ENCODE assay signal across 18 cellular contexts in the genomic region with DNA sequence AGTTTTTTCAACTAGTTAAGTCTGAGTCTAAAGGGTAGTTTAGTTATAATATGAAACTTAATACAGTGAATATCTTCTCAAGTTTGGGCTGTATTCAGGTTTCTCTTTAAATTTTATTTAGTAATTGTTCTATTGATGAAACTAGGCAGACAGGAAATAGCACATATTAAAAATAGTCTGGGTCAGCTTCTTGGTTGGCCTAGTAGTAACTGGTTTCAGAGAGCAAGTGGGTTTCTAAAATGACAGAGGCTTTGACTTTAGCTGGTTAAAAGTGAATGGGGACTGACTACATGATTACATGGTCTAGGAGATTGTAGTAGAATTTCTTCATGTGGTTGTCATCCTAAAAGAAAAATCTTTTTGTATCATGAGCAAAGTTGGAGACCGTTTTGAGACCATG. TPM values are rescaled to one million over a fixed set of nuclear protein-coding genes. Genes with fewer than 3 reads are reported as not detected.
DNase-seq lines count a peak whose midpoint lies in the region; ATAC-seq and TF ChIP-seq lines count a peak whose summit lies in the region.
"Had no signal": no experiment of that assay in that cellular context is flagged by ENCODE, and none has a peak within 500 bp of the region (broad histone marks: within the 10 kb centered on the region; RNA-seq: fewer than 3 reads in every experiment).

No MANE protein-coding gene starts in this region.

- H3K14ac ChIP-seq in mesenchymal stem cell (ENCODE audit: low read length in 2 of 2), result no peak overlapping the region

- H3K36me3 ChIP-seq in RWPE2 (ENCODE audit: low read depth), result peaks cover 66% of the 10 kb centered on the region
- H3K36me3 ChIP-seq in mesenchymal stem cell (ENCODE audit: control insufficient read depth in 1 of 2, insufficient read depth in 2 of 2, low read depth in 1 of 2, low read length in 2 of 2), result peaks cover 5 to 33% of the 10 kb centered on the region in 2 experiments

- H2BK12ac ChIP-seq in mesenchymal stem cell (ENCODE audit: low read length in 2 of 2), result no peak overlapping the region

- H3K4me3 ChIP-seq in RWPE2 (ENCODE audit: severe bottlenecking), result no peak overlapping the region
- H3K4me3 ChIP-seq in mesenchymal stem cell (ENCODE audit: insufficient read depth in 1 of 2, low read depth in 1 of 2, low read length in 2 of 2), result no peak overlapping the region
- H3K4me3 ChIP-seq: transverse colon had no signal

- peaks cover 28% of the 10 kb centered on the region for H3K36me3 Mint-ChIP-seq in type B pancreatic cell

- DNase-seq in GM10266 (ENCODE audit: extremely low spot score), result peak; percentile 40
- DNase-seq in RWPE2 (ENCODE audit: low spot score), result no peak
- no peak for DNase-seq in mesenchymal stem cell
- no peak for DNase-seq in SK-N-DZ (ENCODE audit: low spot score)
- DNase-seq in type B pancreatic cell (ENCODE audit: extremely low spot score, unreplicated experiment), result no peak
- no peak for DNase-seq in NCI-H187 treated with DMSO at 0.1 percent for 48 hours (lab: John Stamatoyannopoulos, UW)
- DNase-seq in RWPE1 (ENCODE audit: low spot score), result no peak
- DNase-seq: activated CD4-positive, alpha-beta T cell treated with anti-CD3 and anti-CD28 coated beads, Interleukin-2, amount 50 U/mL, for 4 hours; activated T-cell treated with anti-CD3 and anti-CD28 coated beads, Interleukin-2, amount 50 U/mL, for 48 hours; amniotic stem cell; C1 segment of cervical spinal cord; islet precursor cell; NCI-H1694; right cardiac atrium; stimulated activated CD4-positive, alpha-beta T cell treated with anti-CD3 and anti-CD28 coated beads, Interleukin-2, amount 100 ng/mL, for 24 hours; transverse colon had no signal

- peak; percentile 54 for ATAC-seq in GM19324 (IDR thresholded peaks at IDR 0.05; ENCODE audit: low FRiP score, unreplicated experiment)
- no peak for ATAC-seq in RWPE2 (ENCODE audit: low read depth)
- ATAC-seq: right cardiac atrium had no signal

- no peak overlapping the region for H3K18ac ChIP-seq in mesenchymal stem cell (ENCODE audit: low read depth in 1 of 2, low read length in 2 of 2)

- peak overlapping the region; percentile 14 for H3K9ac ChIP-seq in mesenchymal stem cell (ENCODE audit: low read length)

- no peak overlapping the region for H3K27ac Mint-ChIP-seq in type B pancreatic cell

- no peak overlapping the region for H3K4me2 ChIP-seq in mesenchymal stem cell (ENCODE audit: low read length, poor library complexity, severe bottlenecking)

- no peak overlapping the region for H4K91ac ChIP-seq in mesenchymal stem cell (ENCODE audit: low read length)

- H2BK120ac ChIP-seq in mesenchymal stem cell (ENCODE audit: low read depth, low read length), result no peak overlapping the region

- no peak overlapping the region for H3K23ac ChIP-seq in mesenchymal stem cell (ENCODE audit: low read length in 2 of 2)

- H2AK5ac ChIP-seq in mesenchymal stem cell (ENCODE audit: low read length, severe bottlenecking), result no peak overlapping the region

- H3K9me3 ChIP-seq in RWPE2 (ENCODE audit: severe bottlenecking) (no peaks in the 10 kb centered on the region), mesenchymal stem cell (ENCODE audit: control insufficient read depth, low read length) (no peaks in the 10 kb centered on the region)
- H3K9me3 ChIP-seq: transverse colon had no signal

- no peak overlapping the region for H3K4ac ChIP-seq in mesenchymal stem cell (ENCODE audit: low read depth in 1 of 2, low read length in 2 of 2)

- CTCF ChIA-PET in RWPE1 (lab: Yijun Ruan, JAX), result interaction anchor here (0.9 kb wide), 1 partner anchor 52 kb away, joined by 3 read pairs; no protein-coding TSS in a partner anchor

- H3K9me3 Mint-ChIP-seq in type B pancreatic cell, result no peaks in the 10 kb centered on the region

- peaks cover 9% of the 10 kb centered on the region for H3K4me1 Mint-ChIP-seq in type B pancreatic cell (ENCODE audit: unreplicated experiment)

- peaks cover 6% of the 10 kb centered on the region for H3K79me1 ChIP-seq in mesenchymal stem cell (replicated peaks; ENCODE audit: low read length, poor library complexity, severe bottlenecking)

- no CpG with 5 or more reads among the region's 1 CpG for WGBS in mesenchymal stem cell

- no peak overlapping the region for H2AFZ ChIP-seq in mesenchymal stem cell (ENCODE audit: low read depth, low read length)

- H3K4me1 ChIP-seq in RWPE2 (ENCODE audit: insufficient read depth, poor library complexity, severe bottlenecking), result peaks cover 31% of the 10 kb centered on the region
- H3K4me1 ChIP-seq in mesenchymal stem cell (ENCODE audit: control insufficient read depth, insufficient read depth, low read depth, low read length), result no peaks in the 10 kb centered on the region

- H4K8ac ChIP-seq in mesenchymal stem cell (ENCODE audit: low read length), result no peak overlapping the region

- H3K27me3 Mint-ChIP-seq in type B pancreatic cell, result no peaks in the 10 kb centered on the region

- H2BK5ac ChIP-seq in mesenchymal stem cell (ENCODE audit: low read depth, low read length, poor library complexity, severe bottlenecking), result no peak overlapping the region

- no peak overlapping the region for H2BK15ac ChIP-seq in mesenchymal stem cell (ENCODE audit: low read depth, poor library complexity, severe bottlenecking)

- H3K27ac ChIP-seq in RWPE2 (ENCODE audit: poor library complexity, severe bottlenecking) (peak overlapping the region; percentile 64), mesenchymal stem cell (ENCODE audit: low read length, poor library complexity, severe bottlenecking) (no peak overlapping the region), RWPE1 (no peak overlapping the region)
- H3K27ac ChIP-seq: transverse colon had no signal

- H3K4me3 Mint-ChIP-seq in type B pancreatic cell, result no peak overlapping the region

- TF ChIP-seq CTCF in GM10266 (IDR thresholded peaks at IDR 0.05; ENCODE audit: control insufficient read depth, insufficient read depth, low read depth, missing control alignments) (no peak), RWPE2 (IDR thresholded peaks at IDR 0.05; ENCODE audit: poor library complexity, severe bottlenecking) (no peak), type B pancreatic cell (conservative IDR thresholded peaks at IDR 0.05) (no peak), RWPE1 (conservative IDR thresholded peaks at IDR 0.05; ENCODE audit: low read depth) (no peak)

- POLR2A ChIA-PET in RWPE1 (lab: Yijun Ruan, JAX; ENCODE audit: low non-redundant PET), result no interaction called here

- H3K27me3 ChIP-seq in RWPE2 (ENCODE audit: insufficient read depth, poor library complexity, severe bottlenecking) (no peaks in the 10 kb centered on the region), mesenchymal stem cell (ENCODE audit: control insufficient read depth in 1 of 2, insufficient read depth in 1 of 2, low read length in 2 of 2) (no peaks in the 10 kb centered on the region)
- H3K27me3 ChIP-seq: transverse colon had no signal

RNA-seq across cellular contexts. Expression of a gene that starts 46.8 kb away (rescaled TPM):
- 2.8 TPM for polyA plus RNA-seq in mesenchymal stem cell (2013, experiment 1 of 2)
- 2.5 TPM for polyA plus RNA-seq in mesenchymal stem cell (2013, experiment 2 of 2)
- not detected in 2 replicates for polyA plus RNA-seq in SK-N-DZ (2014; cell fraction: cytosol; rRNA removed)
- not detected in 2 replicates for polyA plus RNA-seq in SK-N-DZ (2014; cell fraction: nucleus; rRNA removed)
- not detected in 2 replicates for total RNA-seq in type B pancreatic cell (ENCODE audit: low replicate concordance)
- total RNA-seq: NCI-H460, right cardiac atrium, transverse colon had no signal
